ENCODE assay signal across 2 cellular contexts in genomic region chr19:45456500-45456815, GRCh38.
A peak's percentile ranks its signal among the peaks of the same experiment; 100 is the strongest.
TF ChIP-seq lines count a peak whose summit lies in the region.

No MANE protein-coding gene starts in this region.

TF ChIP-seq in A549, 52 proteins besides CTCF, POLR2A, EP300 and RAD21:
- TF ChIP-seq EHMT2 (IDR thresholded peaks at IDR 0.05; ENCODE audit: low read depth) (no peak), BHLHE40 (IDR thresholded peaks at IDR 0.05; ENCODE audit: low read depth, low read length) (no peak), BCL3 (IDR thresholded peaks at IDR 0.05) (no peak), NPAS2 (CRISPR knock-in tag; IDR thresholded peaks at IDR 0.05; ENCODE audit: borderline replicate concordance) (no peak), HDAC2 (IDR thresholded peaks at IDR 0.05) (no peak), SREBF2 (IDR thresholded peaks at IDR 0.05) (no peak), TFCP2L1 (CRISPR knock-in tag; IDR thresholded peaks at IDR 0.05) (no peak)

TF ChIP-seq in IMR-90, 13 proteins besides CTCF, POLR2A, EP300 and RAD21:
- TF ChIP-seq RCOR1 (IDR thresholded peaks at IDR 0.05; ENCODE audit: insufficient replicate concordance, low read length) (peak; percentile 45), RFX5 (IDR thresholded peaks at IDR 0.05; ENCODE audit: low read depth, low read length) (no peak), BHLHE40 (IDR thresholded peaks at IDR 0.05; ENCODE audit: low read depth, low read length) (no peak), NFE2L2 (IDR thresholded peaks at IDR 0.05; ENCODE audit: low read depth, low read length) (no peak), MAZ (IDR thresholded peaks at IDR 0.05; ENCODE audit: borderline replicate concordance, low read depth, low read length) (no peak; the same call in 1 of the 2 replicates), CEBPB (IDR thresholded peaks at IDR 0.05; ENCODE audit: low read depth, low read length) (0 out of 2 replicates have a peak, but pooled peaks have one; percentile 7), MXI1 (IDR thresholded peaks at IDR 0.05; ENCODE audit: borderline replicate concordance, low read depth, low read length) (no peak), MAFK (IDR thresholded peaks at IDR 0.05; ENCODE audit: low read depth, low read length) (no peak)
- TF ChIP-seq, protein P1, sequence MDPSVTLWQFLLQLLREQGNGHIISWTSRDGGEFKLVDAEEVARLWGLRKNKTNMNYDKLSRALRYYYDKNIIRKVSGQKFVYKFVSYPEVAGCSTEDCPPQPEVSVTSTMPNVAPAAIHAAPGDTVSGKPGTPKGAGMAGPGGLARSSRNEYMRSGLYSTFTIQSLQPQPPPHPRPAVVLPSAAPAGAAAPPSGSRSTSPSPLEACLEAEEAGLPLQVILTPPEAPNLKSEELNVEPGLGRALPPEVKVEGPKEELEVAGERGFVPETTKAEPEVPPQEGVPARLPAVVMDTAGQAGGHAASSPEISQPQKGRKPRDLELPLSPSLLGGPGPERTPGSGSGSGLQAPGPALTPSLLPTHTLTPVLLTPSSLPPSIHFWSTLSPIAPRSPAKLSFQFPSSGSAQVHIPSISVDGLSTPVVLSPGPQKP (IDR thresholded peaks at IDR 0.05; ENCODE audit: borderline replicate concordance, low read depth, low read length) = no peak
